23 cellular contexts compared by ENCODE assay signal in genomic region chr15:68668926-68669600, GRCh38.
"Had no signal": no experiment of that assay in that cellular context is flagged by ENCODE, and none has a peak within 500 bp of the region (broad histone marks: within the 10 kb centered on the region; RNA-seq: fewer than 3 reads in every experiment).

No MANE protein-coding gene starts in this region.

- H3K4me1 ChIP-seq: foreskin keratinocyte, prostate gland had no signal

- H3K27ac ChIP-seq: foreskin keratinocyte, prostate gland, thoracic aorta, upper lobe of left lung, WERI-Rb-1 had no signal

- H3K27me3 ChIP-seq: foreskin keratinocyte, upper lobe of left lung had no signal

- H3K4me1 Mint-ChIP-seq: mesothelial cell of epicardium had no signal

- ATAC-seq: activated CD4-positive, alpha-beta T cell treated with anti-CD3 and anti-CD28 coated beads for 36 hours; activated CD8-positive, alpha-beta memory T cell treated with anti-CD3 and anti-CD28 coated beads, Interleukin-2, amount 10 ng/mL, durations not matched to agents 7 days and 5 days; activated T-cell treated with anti-CD3 and anti-CD28 coated beads, Interleukin-2, amount 50 U/mL, for 4 hours; foreskin keratinocyte; left lobe of liver; right cardiac atrium; stimulated activated effector memory CD8-positive, alpha-beta T cell treated with anti-CD3 and anti-CD28 coated beads, Interleukin-12 subunit alpha, Interleukin-12 subunit beta, amount 100 ng/mL, for 72 hours had no signal

- H3K9me3 Mint-ChIP-seq: activated T-cell treated with anti-CD3 and anti-CD28 coated beads, Interleukin-2, amount 50 U/mL, for 4 hours; mesothelial cell of epicardium; stimulated activated effector memory CD8-positive, alpha-beta T cell treated with anti-CD3 and anti-CD28 coated beads, Interleukin-12 subunit alpha, Interleukin-12 subunit beta, amount 100 ng/mL, for 72 hours had no signal

- H3K4me3 Mint-ChIP-seq: activated CD4-positive, alpha-beta memory T cell treated with anti-CD3 and anti-CD28 coated beads for 36 hours; activated CD4-positive, alpha-beta T cell treated with anti-CD3 and anti-CD28 coated beads for 36 hours; activated CD8-positive, alpha-beta memory T cell treated with anti-CD3 and anti-CD28 coated beads, Interleukin-2, amount 10 ng/mL, durations not matched to agents 7 days and 5 days; activated naive CD8-positive, alpha-beta T cell; activated T-cell treated with anti-CD3 and anti-CD28 coated beads, Interleukin-2, amount 50 U/mL, for 4 hours; mesothelial cell of epicardium; stimulated activated effector memory CD8-positive, alpha-beta T cell treated with anti-CD3 and anti-CD28 coated beads, Interleukin-12 subunit alpha, Interleukin-12 subunit beta, amount 100 ng/mL, for 72 hours had no signal

- H3K4me3 ChIP-seq: lung, prostate gland, smooth muscle cell, thoracic aorta, upper lobe of left lung had no signal

- DNase-seq: activated CD4-positive, alpha-beta memory T cell treated with anti-CD3 and anti-CD28 coated beads for 36 hours; activated CD4-positive, alpha-beta T cell treated with anti-CD3 and anti-CD28 coated beads for 36 hours; activated CD8-positive, alpha-beta memory T cell treated with anti-CD3 and anti-CD28 coated beads, Interleukin-2, amount 10 ng/mL, durations not matched to agents 7 days and 5 days; activated gamma-delta T cell; activated T-cell treated with anti-CD3 and anti-CD28 coated beads, Interleukin-2, amount 50 U/mL, for 4 hours; amniotic stem cell; caudate nucleus; foreskin keratinocyte; hippocampal formation; right cardiac atrium; stimulated activated CD4-positive, alpha-beta T cell treated with anti-CD3 and anti-CD28 coated beads, Interleukin-4, amount 100 ng/mL, for 24 hours; SW 1271; T-helper 2 cell; upper lobe of left lung; WERI-Rb-1 had no signal

- H3K36me3 ChIP-seq: prostate gland, thoracic aorta, upper lobe of left lung had no signal

- H3K36me3 Mint-ChIP-seq: activated CD4-positive, alpha-beta memory T cell treated with anti-CD3 and anti-CD28 coated beads for 36 hours; activated CD8-positive, alpha-beta memory T cell treated with anti-CD3 and anti-CD28 coated beads, Interleukin-2, amount 10 ng/mL, durations not matched to agents 7 days and 5 days; activated naive CD8-positive, alpha-beta T cell; mesothelial cell of epicardium; stimulated activated effector memory CD8-positive, alpha-beta T cell treated with anti-CD3 and anti-CD28 coated beads, Interleukin-12 subunit alpha, Interleukin-12 subunit beta, amount 100 ng/mL, for 72 hours had no signal

- H3K9me3 ChIP-seq: prostate gland, thoracic aorta, upper lobe of left lung had no signal

- H3K27ac Mint-ChIP-seq: activated CD4-positive, alpha-beta memory T cell treated with anti-CD3 and anti-CD28 coated beads for 36 hours; activated CD4-positive, alpha-beta T cell treated with anti-CD3 and anti-CD28 coated beads for 36 hours; activated CD8-positive, alpha-beta memory T cell treated with anti-CD3 and anti-CD28 coated beads, Interleukin-2, amount 10 ng/mL, durations not matched to agents 7 days and 5 days; activated naive CD8-positive, alpha-beta T cell; mesothelial cell of epicardium; stimulated activated effector memory CD8-positive, alpha-beta T cell treated with anti-CD3 and anti-CD28 coated beads, Interleukin-12 subunit alpha, Interleukin-12 subunit beta, amount 100 ng/mL, for 72 hours had no signal
